In genomic region chr2:179939282-179939681, GRCh38 we compare ENCODE assay signal across 21 cellular contexts.
DNase-seq lines count a peak whose midpoint lies in the region; ATAC-seq and TF ChIP-seq lines count a peak whose summit lies in the region.
"Had no signal": no experiment of that assay in that cellular context is flagged by ENCODE, and none has a peak within 500 bp of the region (broad histone marks: within the 10 kb centered on the region; RNA-seq: fewer than 3 reads in every experiment).

No MANE protein-coding gene starts in this region.

- TF ChIP-seq CTCF in VCaP (conservative IDR thresholded peaks at IDR 0.05) = no peak
- TF ChIP-seq CTCF in mucosa of descending colon (IDR thresholded peaks at IDR 0.05) = no peak

- H3K4me3 ChIP-seq in mucosa of descending colon = no peak overlapping the region
- H3K4me3 ChIP-seq: BLaER1 treated with 17β-estradiol and CSF1 and Interleukin-3, amounts not matched to agents 10 nM and 100 nM; MG63 had no signal

- H3K27ac ChIP-seq in VCaP = peak overlapping the region; percentile 89
- H3K27ac ChIP-seq: BLaER1 treated with 17β-estradiol and CSF1 and Interleukin-3, amounts not matched to agents 10 nM and 100 nM had no signal

- DNase-seq in DMS53 (lab: John Stamatoyannopoulos, UW) (peak; percentile 76), NCI-H2196 (lab: John Stamatoyannopoulos, UW; ENCODE audit: unreplicated experiment) (peak; percentile 19), mucosa of descending colon (peak in 1 of 3 donors; percentile 29), EL (no peak), left ventricle myocardium superior (no peak)
- DNase-seq: CD8-positive, alpha-beta memory T cell; DND-41; HFFc6; IMR-90; Karpas-422; MG63; NCI-H1048; NCI-H146; NCI-H2081 treated with DMSO at 0.1 percent for 48 hours; NCI-H526 treated with DMSO at 0.1 percent for 48 hours; OCI-M1; SHP77; SK-N-SH had no signal

- ATAC-seq in mucosa of descending colon = peak; percentile 51
- ATAC-seq in left ventricle myocardium superior = no peak
- no peak for ATAC-seq in GM18511 (IDR thresholded peaks at IDR 0.05; ENCODE audit: unreplicated experiment)

- no peaks in the 10 kb centered on the region for H3K4me1 ChIP-seq in mucosa of descending colon (ENCODE audit: low read depth)
- H3K4me1 ChIP-seq: BLaER1 treated with 17β-estradiol and CSF1 and Interleukin-3, amounts not matched to agents 10 nM and 100 nM had no signal

- H3K9me3 ChIP-seq in mucosa of descending colon = no peaks in the 10 kb centered on the region
- H3K9me3 ChIP-seq: BLaER1 treated with 17β-estradiol and CSF1 and Interleukin-3, amounts not matched to agents 10 nM and 100 nM; MG63; SK-N-SH had no signal

- intact Hi-C loops in mucosa of descending colon (cut with DNase I, micrococcal nuclease) = no loop called here
- intact Hi-C loops in left ventricle myocardium superior (cut with micrococcal nuclease) = no loop called here

- H3K36me3 ChIP-seq in mucosa of descending colon (ENCODE audit: low read depth) = no peaks in the 10 kb centered on the region

Comparison
In these comparisons a context has a peak if more than half of its experiments do, and no peak if none do; other contexts are left out.
1. DNase-seq: peak in DMS53 (single experiment) and NCI-H2196 (single experiment); none in EL (single experiment) and left ventricle myocardium superior (single experiment).